Comparison of ENCODE assay signal across 19 cellular contexts in the genomic region with DNA sequence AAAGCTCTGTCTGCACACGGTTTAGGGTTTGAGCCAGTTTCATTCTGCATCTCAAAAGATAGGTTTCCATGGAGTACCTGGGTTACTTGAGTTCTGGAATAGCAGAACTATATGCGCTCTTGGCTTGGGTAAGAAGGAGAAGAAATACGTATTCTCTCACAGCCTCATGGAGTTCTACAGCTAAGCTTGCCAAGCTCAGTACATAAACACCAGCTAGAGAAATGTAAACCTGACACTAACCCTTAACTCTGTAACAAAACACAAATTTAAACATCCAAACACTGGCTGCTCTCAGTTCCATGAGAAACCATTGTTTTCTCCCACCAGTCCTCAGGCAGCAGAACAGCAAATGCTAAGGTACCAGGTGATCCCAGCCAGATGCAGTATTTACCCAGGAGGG.
DNase-seq lines count a peak whose midpoint lies in the region; ATAC-seq, FAIRE-seq and TF ChIP-seq lines count a peak whose summit lies in the region.
"Had no signal": no experiment of that assay in that cellular context is flagged by ENCODE, and none has a peak within 500 bp of the region (broad histone marks: within the 10 kb centered on the region; RNA-seq: fewer than 3 reads in every experiment).

No MANE protein-coding gene starts in this region.

- H3K4me3 Mint-ChIP-seq in MCF 10A (ENCODE audit: unreplicated experiment), result no peak overlapping the region
- H3K4me3 Mint-ChIP-seq: CD4-positive, CD25-positive, alpha-beta regulatory T cell had no signal

- intact Hi-C loops in mammary epithelial cell (cut with micrococcal nuclease), result no loop called here
- intact Hi-C loops in MCF 10A (cut with micrococcal nuclease), result loop anchor here (10.0 kb wide), 3 partner anchors 141 to 429 kb away; no protein-coding TSS in a partner anchor

- no peak for TF ChIP-seq CTCF in mammary epithelial cell (conservative IDR thresholded peaks at IDR 0.05 in 1 of 2, IDR thresholded peaks at IDR 0.05 in 1 of 2; ENCODE audit: extremely low read depth in 1 of 2, insufficient read depth in 1 of 2, low read depth in 1 of 2, low read length in 2 of 2)
- no peak for TF ChIP-seq CTCF in MCF 10A (IDR thresholded peaks at IDR 0.05; ENCODE audit: unreplicated experiment)
- no peak for TF ChIP-seq CTCF in H1 (IDR thresholded peaks at IDR 0.05; ENCODE audit: control extremely low read depth in 1 of 3, insufficient read depth in 1 of 3, low read depth in 1 of 3, low read length in 3 of 3)
- no peak for TF ChIP-seq CTCF in GM13977 (IDR thresholded peaks at IDR 0.05; ENCODE audit: extremely low read depth, insufficient read depth, missing control alignments)

- POLR2A ChIA-PET in MCF 10A (lab: Yijun Ruan, JAX), result interaction anchor here (0.8 to 1.3 kb wide), 3 partner anchors 25 to 554 kb away, joined by 3 to 4 read pairs (median 3); no protein-coding TSS in a partner anchor
- POLR2A ChIA-PET in H1 (lab: Charles Lee; ENCODE audit: partially characterized antibody), result no interaction called here

- no peak overlapping the region for H3K14ac ChIP-seq in H1 (ENCODE audit: insufficient read length)

- dilution Hi-C loops in mammary epithelial cell (cut with HindIII; ENCODE audit: low sequenced_read_pairs), result no loop called here

- no peak overlapping the region for H2BK15ac ChIP-seq in H1 (ENCODE audit: low read length)
- H2BK15ac ChIP-seq in mesendoderm (replicated peaks; ENCODE audit: low read depth), result no peak overlapping the region

- H3K9ac ChIP-seq in mammary epithelial cell (ENCODE audit: insufficient read depth, low read length), result no peak overlapping the region
- H3K9ac ChIP-seq in H1 (replicated peaks in 1 of 4; ENCODE audit: extremely low read depth in 1 of 4, low read depth in 3 of 4, low read length in 3 of 4), result no peak overlapping the region
- H3K9ac ChIP-seq in mesendoderm (ENCODE audit: low read length), result no peak overlapping the region
- H3K9ac ChIP-seq: BLaER1 treated with 17β-estradiol and CSF1 and Interleukin-3, amounts not matched to agents 10 nM and 100 nM had no signal

- no peak overlapping the region for H2BK12ac ChIP-seq in H1 (ENCODE audit: low read depth, low read length)

- BruUV-seq in mammary epithelial cell (replicated peaks; lab: Mats Ljungman, UMichigan), result no TSS peak
- no TSS peak for BruUV-seq in MCF 10A (replicated peaks; lab: Mats Ljungman, UMichigan)

- no peaks in the 10 kb centered on the region for H3K23me2 ChIP-seq in H1 (ENCODE audit: low read depth, low read length)

- DNase-seq in mammary epithelial cell (no peak), MCF 10A (ENCODE audit: unreplicated experiment) (no peak), H1 (ENCODE audit: low read depth in 1 of 2, low spot score in 2 of 2) (no peak), mesendoderm (no peak), COLO829 (ENCODE audit: low spot score) (no peak), GM13977 (ENCODE audit: low spot score) (no peak)
- DNase-seq: ACHN; Calu3; CD4-positive, CD25-positive, alpha-beta regulatory T cell; DMS 273 treated with DMSO at 0.1 percent for 48 hours; DMS79 treated with DMSO at 0.1 percent for 48 hours; EL; KBM-7 had no signal

- peaks cover 57% of the 10 kb centered on the region for H3K4me1 ChIP-seq in mammary epithelial cell (ENCODE audit: insufficient read depth, low read length)
- 0 out of 7 replicates have a peak, but pooled peaks cover 0 to 2% (median under 1%) of the 10 kb centered on the region in 4 experiments for H3K4me1 ChIP-seq in H1 (replicated peaks in 1 of 4; ENCODE audit: control insufficient read depth in 3 of 4, insufficient read depth in 4 of 4, low read length in 3 of 4)
- no peaks in the 10 kb centered on the region for H3K4me1 ChIP-seq in mesendoderm (ENCODE audit: control insufficient read depth, low read depth, low read length)
- H3K4me1 ChIP-seq: BLaER1 treated with 17β-estradiol and CSF1 and Interleukin-3, amounts not matched to agents 10 nM and 100 nM had no signal

- H2BK120ac ChIP-seq in H1 (replicated peaks; ENCODE audit: low read depth, low read length), result no peak overlapping the region
- H2BK120ac ChIP-seq in mesendoderm (ENCODE audit: low read depth, low read length), result no peak overlapping the region

- no peak overlapping the region for H3K56ac ChIP-seq in H1 (replicated peaks; ENCODE audit: insufficient read length, low read depth, low read length)
- no peak overlapping the region for H3K56ac ChIP-seq in mesendoderm (ENCODE audit: low read length)

- WGBS in mammary epithelial cell (ENCODE audit: low coverage, missing lambda C conversion rate), result 95% methylated on average over 3 of the region's 3 CpGs
- WGBS in H1 (ENCODE audit: extremely low coverage in 1 of 2, insufficient coverage in 1 of 2, insufficient read length in 1 of 2, insufficient replicate concordance in 2 of 2, low coverage in 1 of 2, low lambda C conversion rate in 2 of 2, missing lambda C conversion rate in 1 of 2), 2 experiments, result 92% methylated on average over 3 of the region's 3 CpGs; no CpG with 5 or more reads in 1 of the 2 experiments
- WGBS in mesendoderm (ENCODE audit: extremely low coverage, insufficient coverage, low lambda C conversion rate), result no CpG with 5 or more reads among the region's 3 CpGs

- H3K27ac Mint-ChIP-seq in MCF 10A (ENCODE audit: low read depth, unreplicated experiment), result no peak overlapping the region

- H3K9me3 ChIP-seq in mammary epithelial cell (replicated peaks; ENCODE audit: insufficient read depth, low read length) (peaks cover 3% of the 10 kb centered on the region), H1 (ENCODE audit: insufficient read depth in 2 of 2, low read depth in 1 of 2, low read length in 1 of 2) (no peaks in the 10 kb centered on the region)
- H3K9me3 ChIP-seq: BLaER1 treated with 17β-estradiol and CSF1 and Interleukin-3, amounts not matched to agents 10 nM and 100 nM had no signal

- no peak overlapping the region for H3K18ac ChIP-seq in H1 (ENCODE audit: extremely low read depth, low read length)
- H3K18ac ChIP-seq in mesendoderm (ENCODE audit: low read length), result no peak overlapping the region

- in situ Hi-C loops in mammary epithelial cell (cut with MboI; ENCODE audit: low sequenced_read_pairs in 2 of 2) (no loop called here), GM13977 (cut with MboI; ENCODE audit: low pct_unique_long_range_greater_than_20kb, low sequenced_read_pairs, unreplicated experiment) (no loop called here)

- H4K20me1 ChIP-seq in mammary epithelial cell (ENCODE audit: insufficient read depth, low read length) (no peaks in the 10 kb centered on the region), H1 (replicated peaks in 1 of 2; ENCODE audit: control insufficient read depth in 1 of 2, insufficient read depth in 2 of 2, low read length in 2 of 2) (no peaks in the 10 kb centered on the region)
- H4K20me1 ChIP-seq: BLaER1 treated with 17β-estradiol and CSF1 and Interleukin-3, amounts not matched to agents 10 nM and 100 nM had no signal

- H3K79me2 ChIP-seq in mammary epithelial cell (ENCODE audit: insufficient read depth, low read length), result no peaks in the 10 kb centered on the region
- no peaks in the 10 kb centered on the region for H3K79me2 ChIP-seq in H1 (ENCODE audit: control insufficient read depth in 1 of 2, insufficient read depth in 2 of 2, low read length in 2 of 2)
- H3K79me2 ChIP-seq in mesendoderm (ENCODE audit: control insufficient read depth, insufficient read depth, low read length), result no peaks in the 10 kb centered on the region

- H3K4ac ChIP-seq in H1 (replicated peaks; ENCODE audit: insufficient read length, low read depth, low read length) (no peak overlapping the region), mesendoderm (ENCODE audit: low read depth, low read length) (peak overlapping the region; percentile 3)

- no peak for TF ChIP-seq EP300 in H1 (IDR thresholded peaks at IDR 0.05; ENCODE audit: borderline replicate concordance in 1 of 2, low read depth in 2 of 2, low read length in 2 of 2)

- H4K8ac ChIP-seq in H1 (ENCODE audit: extremely low read depth, insufficient read depth, low read length) (no peak overlapping the region), mesendoderm (ENCODE audit: low read depth, low read length) (no peak overlapping the region)

- H3K4me3 ChIP-seq in mammary epithelial cell (replicated peaks in 1 of 3; ENCODE audit: insufficient read depth in 1 of 3, low read depth in 2 of 3, low read length in 3 of 3), result no peak overlapping the region
- H3K4me3 ChIP-seq in H1 (ENCODE audit: extremely low read depth in 1 of 4, insufficient read depth in 2 of 4, low read depth in 3 of 4, low read length in 4 of 4), result no peak overlapping the region
- no peak overlapping the region for H3K4me3 ChIP-seq in mesendoderm (ENCODE audit: low read length)
- H3K4me3 ChIP-seq: BLaER1 treated with 17β-estradiol and CSF1 and Interleukin-3, amounts not matched to agents 10 nM and 100 nM had no signal

- H3K4me2 ChIP-seq in mammary epithelial cell (ENCODE audit: insufficient read depth, low read depth, low read length) (no peak overlapping the region), H1 (ENCODE audit: insufficient read depth in 1 of 2, low read depth in 2 of 2, low read length in 2 of 2) (no peak overlapping the region), mesendoderm (ENCODE audit: low read length) (no peak overlapping the region)
- H3K4me2 ChIP-seq: BLaER1 treated with 17β-estradiol and CSF1 and Interleukin-3, amounts not matched to agents 10 nM and 100 nM had no signal

- H3K36me3 ChIP-seq in mammary epithelial cell (ENCODE audit: insufficient read depth, low read length) (no peaks in the 10 kb centered on the region), H1 (ENCODE audit: control insufficient read depth in 2 of 4, insufficient read depth in 4 of 4, low read length in 3 of 4) (no peaks in the 10 kb centered on the region), mesendoderm (ENCODE audit: control insufficient read depth, insufficient read depth, low read length) (no peaks in the 10 kb centered on the region)
- H3K36me3 ChIP-seq: BLaER1 treated with 17β-estradiol and CSF1 and Interleukin-3, amounts not matched to agents 10 nM and 100 nM had no signal

- H2BK5ac ChIP-seq in H1 (ENCODE audit: low read depth, low read length), result no peak overlapping the region
- no peak overlapping the region for H2BK5ac ChIP-seq in mesendoderm (ENCODE audit: low read length)

- no peak overlapping the region for H2BK20ac ChIP-seq in H1 (ENCODE audit: low read length)

- no peaks in the 10 kb centered on the region for H3K79me1 ChIP-seq in H1 (ENCODE audit: low read depth, low read length)
- H3K79me1 ChIP-seq in mesendoderm (ENCODE audit: low read length), result no peaks in the 10 kb centered on the region

- H3K23ac ChIP-seq in H1 (ENCODE audit: insufficient read length) (no peak overlapping the region), mesendoderm (ENCODE audit: low read length) (no peak overlapping the region)

- peak overlapping the region; percentile 99 for H3K27ac ChIP-seq in mammary epithelial cell (ENCODE audit: insufficient read depth, low read depth, low read length)
- no peak overlapping the region for H3K27ac ChIP-seq in H1 (ENCODE audit: low read depth, low read length)
- H3K27ac ChIP-seq in mesendoderm (ENCODE audit: low read depth, low read length), result no peak overlapping the region
- H3K27ac ChIP-seq: BLaER1 treated with 17β-estradiol and CSF1 and Interleukin-3, amounts not matched to agents 10 nM and 100 nM had no signal

- no peak overlapping the region for H4K91ac ChIP-seq in H1 (replicated peaks; ENCODE audit: insufficient read length, low read length)

- peaks cover 46% of the 10 kb centered on the region for H3K4me1 Mint-ChIP-seq in MCF 10A (ENCODE audit: insufficient read depth, unreplicated experiment)
- H3K4me1 Mint-ChIP-seq: CD4-positive, CD25-positive, alpha-beta regulatory T cell had no signal

- H2AFZ ChIP-seq in mammary epithelial cell (ENCODE audit: low read depth, low read length), result peak overlapping the region; percentile 53
- peak overlapping the region; percentile 54; the same call in 1 of the 2 replicates for H2AFZ ChIP-seq in H1 (ENCODE audit: low read length)

- CTCF ChIA-PET in mammary epithelial cell (lab: Charles Lee; ENCODE audit: low non-redundant PET), result no interaction called here
- CTCF ChIA-PET in MCF 10A (lab: Yijun Ruan, JAX), result no interaction called here
- CTCF ChIA-PET in H1 (lab: Charles Lee; ENCODE audit: partially characterized antibody), result interaction anchor here (1.3 kb wide), 1 partner anchor 143 kb away, joined by 4 read pairs; no protein-coding TSS in a partner anchor

- H3K27me3 ChIP-seq in mammary epithelial cell (ENCODE audit: insufficient read depth, low read length) (no peaks in the 10 kb centered on the region), H1 (replicated peaks in 1 of 4; ENCODE audit: control insufficient read depth in 3 of 4, extremely low read depth in 1 of 4, insufficient read depth in 3 of 4, low read length in 3 of 4) (no peaks in the 10 kb centered on the region), mesendoderm (ENCODE audit: insufficient read depth, low read length, poor library complexity) (no peaks in the 10 kb centered on the region)
- H3K27me3 ChIP-seq: BLaER1 treated with 17β-estradiol and CSF1 and Interleukin-3, amounts not matched to agents 10 nM and 100 nM had no signal

- no peak for TF ChIP-seq POLR2A in H1 (IDR thresholded peaks at IDR 0.05; ENCODE audit: control extremely low read depth in 1 of 2, low read depth in 2 of 2, low read length in 2 of 2)

- H3K36me3 Mint-ChIP-seq in MCF 10A (ENCODE audit: insufficient read depth, unreplicated experiment), result no peaks in the 10 kb centered on the region
- H3K36me3 Mint-ChIP-seq: CD4-positive, CD25-positive, alpha-beta regulatory T cell had no signal

- H4K5ac ChIP-seq in H1 (ENCODE audit: insufficient read length, low read depth, low read length) (no peak overlapping the region), mesendoderm (ENCODE audit: low read length) (no peak overlapping the region)

- no peak for FAIRE-seq in H1 (lab: Jason Lieb, UNC)
- FAIRE-seq: G401.6, GM12891, H54 had no signal

- no peak for ATAC-seq in GM21528 (IDR thresholded peaks at IDR 0.05; ENCODE audit: low FRiP score, unreplicated experiment)
- ATAC-seq: HCT116 had no signal

- no peaks in the 10 kb centered on the region for H3K27me3 Mint-ChIP-seq in MCF 10A (ENCODE audit: insufficient read depth, unreplicated experiment)
- H3K27me3 Mint-ChIP-seq: CD4-positive, CD25-positive, alpha-beta regulatory T cell had no signal

- no peak for TF ChIP-seq RAD21 in H1 (IDR thresholded peaks at IDR 0.05 in 1 of 2, conservative IDR thresholded peaks at IDR 0.05 in 1 of 2; ENCODE audit: low read depth in 2 of 2, low read length in 2 of 2)

- H2AK5ac ChIP-seq in H1 (ENCODE audit: low read depth, low read length) (no peak overlapping the region), mesendoderm (ENCODE audit: low read length) (no peak overlapping the region)

- H3K9me3 Mint-ChIP-seq in MCF 10A (ENCODE audit: unreplicated experiment), result no peaks in the 10 kb centered on the region
